In genomic region chr19:41263042-41263849, GRCh38 we compare ENCODE assay signal across 8 cellular contexts. TPM values are rescaled to one million over a fixed set of nuclear protein-coding genes. Genes with fewer than 3 reads are reported as not detected.
A peak's percentile ranks its signal among the peaks of the same experiment; 100 is the strongest.
DNase-seq lines count a peak whose midpoint lies in the region; ATAC-seq and TF ChIP-seq lines count a peak whose summit lies in the region.

No MANE protein-coding gene starts in this region.

- TF ChIP-seq CTCF in Panc1 (IDR thresholded peaks at IDR 0.05) (no peak), fibroblast of pulmonary artery (IDR thresholded peaks at IDR 0.05; ENCODE audit: low read length, missing control alignments) (no peak)

- H3K36me3 Mint-ChIP-seq in activated T-helper 2 cell treated with anti-CD3 and anti-CD28 coated beads, Interferon-gamma antibody, Interleukin-2, Interleukin-4, amounts not matched to agents 10 μg/mL and 5 μg/mL and 100 μg/mL, durations not matched to agents 14 hours and 24 hours and 36 hours (ENCODE audit: low read depth) = peaks cover 35% of the 10 kb centered on the region

- peaks cover 2% of the 10 kb centered on the region for H3K27me3 Mint-ChIP-seq in activated T-helper 2 cell treated with anti-CD3 and anti-CD28 coated beads, Interferon-gamma antibody, Interleukin-2, Interleukin-4, amounts not matched to agents 10 μg/mL and 5 μg/mL and 100 μg/mL, durations not matched to agents 14 hours and 24 hours and 36 hours (ENCODE audit: low read depth)

- peak overlapping the region; percentile 99 for H3K4me3 Mint-ChIP-seq in activated T-helper 2 cell treated with anti-CD3 and anti-CD28 coated beads, Interferon-gamma antibody, Interleukin-2, Interleukin-4, amounts not matched to agents 10 μg/mL and 5 μg/mL and 100 μg/mL, durations not matched to agents 14 hours and 24 hours and 36 hours (ENCODE audit: low read depth)

- intact Hi-C loops in Panc1 (cut with micrococcal nuclease; ENCODE audit: unreplicated experiment) = loop anchor here (2.0 kb wide), 1 partner anchor 58 kb away; no protein-coding TSS in a partner anchor
- intact Hi-C loops in activated T-helper 2 cell treated with anti-CD3 and anti-CD28 coated beads, Interferon-gamma antibody, Interleukin-2, Interleukin-4, amounts not matched to agents 10 μg/mL and 5 μg/mL and 100 μg/mL, durations not matched to agents 14 hours and 24 hours and 36 hours (cut with micrococcal nuclease) = loop anchor here (1.0 to 10.0 kb wide), 6 partner anchors 45 to 684 kb away; no protein-coding TSS in a partner anchor

- H3K27ac ChIP-seq in Panc1 (ENCODE audit: low read length) (peak overlapping the region; percentile 93), temporal lobe (ENCODE audit: low read depth, low read length) (peak overlapping the region; percentile 95)

- TSS peak; percentile 95 for BruUV-seq in Panc1 (replicated peaks; lab: Mats Ljungman, UMichigan)

- POLR2A ChIA-PET in Panc1 (lab: Charles Lee) = interaction anchor here (0.7 kb wide), 2 partner anchors 64 to 172 kb away, joined by 3 read pairs; no protein-coding TSS in a partner anchor

- DNase-seq in A172 (ENCODE audit: low spot score) = peak; percentile 60
- DNase-seq in Panc1 (ENCODE audit: low read depth, low spot score) = peak; percentile 13
- peak; percentile 79 for DNase-seq in activated T-helper 2 cell treated with anti-CD3 and anti-CD28 coated beads, Interferon-gamma antibody, Interleukin-2, Interleukin-4, amounts not matched to agents 10 μg/mL and 5 μg/mL and 100 μg/mL, durations not matched to agents 14 hours and 24 hours and 36 hours (ENCODE audit: low spot score)
- peak; percentile 75 for DNase-seq in fibroblast of pulmonary artery (ENCODE audit: low read depth)
- DNase-seq in nucleus accumbens (lab: John Stamatoyannopoulos, UW) = peak in 48 of 56 donors; percentile 29 to 91 (median 72)

- H3K9me3 Mint-ChIP-seq in activated T-helper 2 cell treated with anti-CD3 and anti-CD28 coated beads, Interferon-gamma antibody, Interleukin-2, Interleukin-4, amounts not matched to agents 10 μg/mL and 5 μg/mL and 100 μg/mL, durations not matched to agents 14 hours and 24 hours and 36 hours = no peaks in the 10 kb centered on the region

- in situ Hi-C loops in Panc1 (cut with HindIII; ENCODE audit: low pct_unique_long_range_greater_than_20kb, low sequenced_read_pairs) = no loop called here

- H3K4me1 Mint-ChIP-seq in activated T-helper 2 cell treated with anti-CD3 and anti-CD28 coated beads, Interferon-gamma antibody, Interleukin-2, Interleukin-4, amounts not matched to agents 10 μg/mL and 5 μg/mL and 100 μg/mL, durations not matched to agents 14 hours and 24 hours and 36 hours (ENCODE audit: low read depth) = peaks cover 30% of the 10 kb centered on the region

- H3K27ac Mint-ChIP-seq in activated T-helper 2 cell treated with anti-CD3 and anti-CD28 coated beads, Interferon-gamma antibody, Interleukin-2, Interleukin-4, amounts not matched to agents 10 μg/mL and 5 μg/mL and 100 μg/mL, durations not matched to agents 14 hours and 24 hours and 36 hours = peak overlapping the region; percentile 100

- H3K36me3 ChIP-seq in Panc1 (ENCODE audit: control insufficient read depth, insufficient read depth, low read length) = peaks cover 10% of the 10 kb centered on the region

- peaks cover 18% of the 10 kb centered on the region for H3K4me1 ChIP-seq in Panc1 (ENCODE audit: control insufficient read depth, insufficient read depth, low read length)

- no peaks in the 10 kb centered on the region for H3K9me3 ChIP-seq in Panc1 (ENCODE audit: control insufficient read depth, insufficient read depth, low read depth, low read length)

- CTCF ChIA-PET in Panc1 (lab: Charles Lee) = interaction anchor here (1.0 to 1.3 kb wide), 2 partner anchors 46 to 486 kb away, joined by 3 read pairs; no protein-coding TSS in a partner anchor

- ATAC-seq in GM18508 (IDR thresholded peaks at IDR 0.05; ENCODE audit: insufficient read depth, unreplicated experiment) = peak; percentile 2
- peak; percentile 19 for ATAC-seq in HG03378 (IDR thresholded peaks at IDR 0.05; ENCODE audit: unreplicated experiment)
- peak; percentile 14 for ATAC-seq in Panc1

- H3K4me3 ChIP-seq in Panc1 (ENCODE audit: low read depth in 2 of 2, low read length in 2 of 2) (peak overlapping the region; percentile 72 to 95), fibroblast of pulmonary artery (replicated peaks; ENCODE audit: low read depth, low read length) (peak overlapping the region; percentile 89)

- H3K27me3 ChIP-seq in Panc1 (ENCODE audit: control insufficient read depth, insufficient read depth, low read length) = no peaks in the 10 kb centered on the region

RNA-seq across cellular contexts. Expression of gene HNRNPUL1, which starts 0.9 kb away (rescaled TPM):
- 168 and 204 TPM in 2 replicates for total RNA-seq in A172 (2014; rRNA removed; shearing (Covaris generic))
- total RNA-seq in Panc1 (2021; ENCODE audit: unreplicated experiment) (183 TPM), temporal lobe (101 TPM)
- 148 TPM for polyA plus RNA-seq in Panc1 (2012; ENCODE audit: insufficient read length)
- total RNA-seq in activated T-helper 2 cell treated with anti-CD3 and anti-CD28 coated beads, Interferon-gamma antibody, Interleukin-2, Interleukin-4, amounts not matched to agents 10 μg/mL and 5 μg/mL and 100 μg/mL, durations not matched to agents 14 hours and 24 hours and 36 hours = 283 and 294 TPM in 2 replicates

RNA-seq across cellular contexts. Expression of gene AXL, which starts 44.2 kb away (rescaled TPM):
- total RNA-seq in A172 (2014; rRNA removed; shearing (Covaris generic)) = 418 and 457 TPM in 2 replicates
- total RNA-seq in Panc1 (2021; ENCODE audit: unreplicated experiment) = 128 TPM
- 87.2 TPM for polyA plus RNA-seq in Panc1 (2012; ENCODE audit: insufficient read length)
- 0.21 and 0.50 TPM in 2 replicates for total RNA-seq in activated T-helper 2 cell treated with anti-CD3 and anti-CD28 coated beads, Interferon-gamma antibody, Interleukin-2, Interleukin-4, amounts not matched to agents 10 μg/mL and 5 μg/mL and 100 μg/mL, durations not matched to agents 14 hours and 24 hours and 36 hours
- 7.1 TPM for total RNA-seq in temporal lobe

RNA-seq across cellular contexts. Expression of gene CCDC97, which starts 46.7 kb away (rescaled TPM):
- total RNA-seq in A172 (2014; rRNA removed; shearing (Covaris generic)) = 8.3 and 8.9 TPM in 2 replicates
- 25.5 TPM for total RNA-seq in Panc1 (2021; ENCODE audit: unreplicated experiment)
- 23.1 TPM for polyA plus RNA-seq in Panc1 (2012; ENCODE audit: insufficient read length)
- 33.5 and 34.4 TPM in 2 replicates for total RNA-seq in activated T-helper 2 cell treated with anti-CD3 and anti-CD28 coated beads, Interferon-gamma antibody, Interleukin-2, Interleukin-4, amounts not matched to agents 10 μg/mL and 5 μg/mL and 100 μg/mL, durations not matched to agents 14 hours and 24 hours and 36 hours
- total RNA-seq in temporal lobe = 6.4 TPM

Comparison
In these comparisons a context has a peak if more than half of its experiments do, and no peak if none do; other contexts are left out.
1. Peak in every context shown above with its lines: DNase-seq, ATAC-seq, H3K4me3 ChIP-seq and H3K27ac ChIP-seq.
2. DNase-seq: peak in every context shown above with its lines; median percentile 79 in activated T-helper 2 cell treated with anti-CD3 and anti-CD28 coated beads, Interferon-gamma antibody, Interleukin-2, Interleukin-4, amounts not matched to agents 10 μg/mL and 5 μg/mL and 100 μg/mL, durations not matched to agents 14 hours and 24 hours and 36 hours; 75 in fibroblast of pulmonary artery; 72 in nucleus accumbens; 60 in A172; 13 in Panc1.
3. RNA of gene AXL, which starts 44.2 kb away (total RNA-seq): 418 to 457 TPM in A172 and 128 TPM in Panc1 (single experiment); 7.1 TPM in temporal lobe (single experiment) and 0.21 to 0.50 TPM in activated T-helper 2 cell treated with anti-CD3 and anti-CD28 coated beads, Interferon-gamma antibody, Interleukin-2, Interleukin-4, amounts not matched to agents 10 μg/mL and 5 μg/mL and 100 μg/mL, durations not matched to agents 14 hours and 24 hours and 36 hours; every median in the first group is over 10 times any median in the second.